Comparison of ENCODE assay signal across 17 cellular contexts in the genomic region with DNA sequence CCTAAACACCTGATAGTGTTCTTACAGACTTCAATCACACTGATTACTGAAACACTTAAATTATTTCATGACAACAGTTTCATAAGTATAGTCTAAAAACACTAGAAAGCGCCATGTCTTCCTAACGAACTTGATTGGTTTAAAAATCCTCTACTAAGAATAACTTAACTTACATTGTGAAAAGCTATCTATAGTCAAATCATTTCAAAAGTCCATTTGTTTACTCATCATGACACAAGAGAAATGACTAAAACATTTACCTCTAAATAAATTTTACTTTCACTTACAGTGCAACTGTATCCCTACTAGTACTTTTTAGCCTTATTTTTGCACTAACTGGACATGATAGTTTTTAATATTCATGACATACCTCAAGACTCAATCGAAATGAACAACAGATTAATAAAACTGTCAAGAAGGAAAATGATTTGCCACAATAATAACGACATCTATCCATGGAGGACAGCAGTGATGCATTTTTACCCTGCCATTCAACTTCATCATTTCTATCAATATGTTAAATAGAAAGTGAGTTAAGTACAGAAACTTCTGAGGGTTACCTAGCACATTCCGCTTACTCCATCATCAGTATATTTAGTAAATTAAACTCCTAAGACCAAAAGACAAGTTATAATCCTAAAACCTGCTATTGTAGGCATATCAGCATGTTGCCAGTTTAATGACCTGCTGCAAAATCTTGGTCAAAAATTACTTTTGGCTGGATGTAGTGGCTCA. TPM values are rescaled to one million over a fixed set of nuclear protein-coding genes. Genes with fewer than 3 reads are reported as not detected.
DNase-seq lines count a peak whose midpoint lies in the region; ATAC-seq and TF ChIP-seq lines count a peak whose summit lies in the region.
"Had no signal": no experiment of that assay in that cellular context is flagged by ENCODE, and none has a peak within 500 bp of the region (broad histone marks: within the 10 kb centered on the region; RNA-seq: fewer than 3 reads in every experiment).

No MANE protein-coding gene starts in this region.

- POLR2A ChIA-PET in activated CD8-positive, alpha-beta T cell treated with anti-CD3 and anti-CD28 coated beads for 36 hours (lab: Charles Lee) = interaction anchor here (0.6 kb wide), 1 partner anchor 26 kb away, joined by 3 read pairs; no protein-coding TSS in a partner anchor
- POLR2A ChIA-PET in activated CD8-positive, alpha-beta T cell treated with anti-CD3 and anti-CD28 coated beads, Interleukin-2, amount 10 ng/mL, durations not matched to agents 7 days and 5 days (lab: Charles Lee) = no interaction called here

- in situ Hi-C loops in G401 (cut with HindIII; ENCODE audit: low sequenced_read_pairs) = no loop called here

- CTCF ChIA-PET in activated CD8-positive, alpha-beta T cell treated with anti-CD3 and anti-CD28 coated beads for 36 hours (lab: Charles Lee) = interaction anchor here (1.6 kb wide), 1 partner anchor 14 kb away, joined by 3 read pairs; no protein-coding TSS in a partner anchor
- CTCF ChIA-PET in activated CD8-positive, alpha-beta T cell treated with anti-CD3 and anti-CD28 coated beads, Interleukin-2, amount 10 ng/mL, durations not matched to agents 7 days and 5 days (lab: Charles Lee) = interaction anchor here (0.6 to 1.0 kb wide), 2 partner anchors 14 to 190 kb away, joined by 3 read pairs; no protein-coding TSS in a partner anchor

- no peaks in the 10 kb centered on the region for H3K27me3 Mint-ChIP-seq in activated CD8-positive, alpha-beta T cell treated with anti-CD3 and anti-CD28 coated beads for 36 hours
- H3K27me3 Mint-ChIP-seq in activated CD8-positive, alpha-beta T cell treated with anti-CD3 and anti-CD28 coated beads, Interleukin-2, amount 10 ng/mL, durations not matched to agents 7 days and 5 days (ENCODE audit: low read depth) = no peaks in the 10 kb centered on the region
- H3K27me3 Mint-ChIP-seq in activated naive CD8-positive, alpha-beta T cell treated with anti-CD3 and anti-CD28 coated beads for 36 hours = no peaks in the 10 kb centered on the region
- H3K27me3 Mint-ChIP-seq in nephron progenitor cell (ENCODE audit: low read depth, poor library complexity) = no peaks in the 10 kb centered on the region

- H3K4me3 Mint-ChIP-seq in activated CD8-positive, alpha-beta T cell treated with anti-CD3 and anti-CD28 coated beads for 36 hours = no peak overlapping the region
- H3K4me3 Mint-ChIP-seq in activated CD8-positive, alpha-beta T cell treated with anti-CD3 and anti-CD28 coated beads, Interleukin-2, amount 10 ng/mL, durations not matched to agents 7 days and 5 days = no peak overlapping the region
- H3K4me3 Mint-ChIP-seq in activated naive CD8-positive, alpha-beta T cell treated with anti-CD3 and anti-CD28 coated beads for 36 hours = no peak overlapping the region
- no peak overlapping the region for H3K4me3 Mint-ChIP-seq in nephron progenitor cell

- H3K4me1 Mint-ChIP-seq in activated CD8-positive, alpha-beta T cell treated with anti-CD3 and anti-CD28 coated beads for 36 hours (ENCODE audit: low read depth) = peaks cover 7% of the 10 kb centered on the region
- H3K4me1 Mint-ChIP-seq in activated CD8-positive, alpha-beta T cell treated with anti-CD3 and anti-CD28 coated beads, Interleukin-2, amount 10 ng/mL, durations not matched to agents 7 days and 5 days (ENCODE audit: low read depth) = peaks cover 3% of the 10 kb centered on the region
- peaks cover 4% of the 10 kb centered on the region for H3K4me1 Mint-ChIP-seq in activated naive CD8-positive, alpha-beta T cell treated with anti-CD3 and anti-CD28 coated beads for 36 hours
- no peaks in the 10 kb centered on the region for H3K4me1 Mint-ChIP-seq in nephron progenitor cell

- no peak overlapping the region for H3K4me3 ChIP-seq in foreskin fibroblast (ENCODE audit: low read depth in 1 of 2, low read length in 2 of 2)
- H3K4me3 ChIP-seq: A549, body of pancreas, gastrocnemius medialis, SJCRH30, thyroid gland had no signal

- H3K27ac Mint-ChIP-seq in activated CD8-positive, alpha-beta T cell treated with anti-CD3 and anti-CD28 coated beads for 36 hours = peak overlapping the region; percentile 42
- no peak overlapping the region for H3K27ac Mint-ChIP-seq in activated CD8-positive, alpha-beta T cell treated with anti-CD3 and anti-CD28 coated beads, Interleukin-2, amount 10 ng/mL, durations not matched to agents 7 days and 5 days
- H3K27ac Mint-ChIP-seq in activated naive CD8-positive, alpha-beta T cell treated with anti-CD3 and anti-CD28 coated beads for 36 hours = peak overlapping the region; percentile 25
- H3K27ac Mint-ChIP-seq in nephron progenitor cell = no peak overlapping the region

- DNase-seq in activated CD8-positive, alpha-beta T cell treated with anti-CD3 and anti-CD28 coated beads for 36 hours = no peak
- no peak for DNase-seq in activated CD8-positive, alpha-beta T cell treated with anti-CD3 and anti-CD28 coated beads, Interleukin-2, amount 10 ng/mL, durations not matched to agents 7 days and 5 days
- no peak for DNase-seq in activated naive CD8-positive, alpha-beta T cell treated with anti-CD3 and anti-CD28 coated beads for 36 hours
- no peak for DNase-seq in foreskin fibroblast
- no peak for DNase-seq in G401 (ENCODE audit: low spot score)
- no peak for DNase-seq in nephron progenitor cell
- DNase-seq: body of pancreas; effector memory CD4-positive, alpha-beta T cell; gastrocnemius medialis; NCI-H2081 treated with DMSO at 0.1 percent for 48 hours; NK-92 treated with Interleukin-12 subunit alpha and Interleukin-12 subunit beta, amount 100 ng/mL, for 24 hours; SJCRH30; stimulated activated CD4-positive, alpha-beta T cell treated with anti-CD3 and anti-CD28 coated beads, Interleukin-12 subunit alpha, Interleukin-12 subunit beta, amount 100 ng/mL, for 4 hours; thyroid gland had no signal

- intact Hi-C loops in activated CD8-positive, alpha-beta T cell treated with anti-CD3 and anti-CD28 coated beads for 36 hours (cut with micrococcal nuclease) = no loop called here

- TF ChIP-seq CTCF in activated CD8-positive, alpha-beta T cell treated with anti-CD3 and anti-CD28 coated beads for 36 hours (IDR thresholded peaks at IDR 0.05) = no peak
- TF ChIP-seq CTCF in foreskin fibroblast (IDR thresholded peaks at IDR 0.05; ENCODE audit: low read depth, low read length) (no peak), nephron progenitor cell (IDR thresholded peaks at IDR 0.05) (no peak)

- ATAC-seq in activated CD8-positive, alpha-beta T cell treated with anti-CD3 and anti-CD28 coated beads for 36 hours = peak; percentile 20
- no peak for ATAC-seq in activated CD8-positive, alpha-beta T cell treated with anti-CD3 and anti-CD28 coated beads, Interleukin-2, amount 10 ng/mL, durations not matched to agents 7 days and 5 days
- ATAC-seq in GM19351 (IDR thresholded peaks at IDR 0.05; ENCODE audit: unreplicated experiment) = peak; percentile 78
- peak; percentile 78 for ATAC-seq in HG03039 (IDR thresholded peaks at IDR 0.05; ENCODE audit: unreplicated experiment)
- ATAC-seq: A549, body of pancreas, gastrocnemius medialis had no signal

- no peaks in the 10 kb centered on the region for H3K9me3 Mint-ChIP-seq in activated CD8-positive, alpha-beta T cell treated with anti-CD3 and anti-CD28 coated beads for 36 hours
- no peaks in the 10 kb centered on the region for H3K9me3 Mint-ChIP-seq in activated CD8-positive, alpha-beta T cell treated with anti-CD3 and anti-CD28 coated beads, Interleukin-2, amount 10 ng/mL, durations not matched to agents 7 days and 5 days (ENCODE audit: insufficient read depth)
- no peaks in the 10 kb centered on the region for H3K9me3 Mint-ChIP-seq in activated naive CD8-positive, alpha-beta T cell treated with anti-CD3 and anti-CD28 coated beads for 36 hours
- H3K9me3 Mint-ChIP-seq in nephron progenitor cell = no peaks in the 10 kb centered on the region

- peaks cover 51% of the 10 kb centered on the region for H3K36me3 Mint-ChIP-seq in activated CD8-positive, alpha-beta T cell treated with anti-CD3 and anti-CD28 coated beads for 36 hours (ENCODE audit: low read depth)
- peaks cover 55% of the 10 kb centered on the region for H3K36me3 Mint-ChIP-seq in activated CD8-positive, alpha-beta T cell treated with anti-CD3 and anti-CD28 coated beads, Interleukin-2, amount 10 ng/mL, durations not matched to agents 7 days and 5 days (ENCODE audit: low read depth)
- H3K36me3 Mint-ChIP-seq in activated naive CD8-positive, alpha-beta T cell treated with anti-CD3 and anti-CD28 coated beads for 36 hours = peaks cover 45% of the 10 kb centered on the region
- H3K36me3 Mint-ChIP-seq in nephron progenitor cell (ENCODE audit: low read depth) = peaks cover 81% of the 10 kb centered on the region

RNA-seq across cellular contexts. Expression of a gene that starts 38.4 kb away (rescaled TPM):
- total RNA-seq in activated CD8-positive, alpha-beta T cell treated with anti-CD3 and anti-CD28 coated beads for 36 hours = 10 to 100 TPM; 42.4 to 45.3 TPM
- 10 to 100 TPM; 30.4 to 33.4 TPM for total RNA-seq in activated CD8-positive, alpha-beta T cell treated with anti-CD3 and anti-CD28 coated beads, Interleukin-2, amount 10 ng/mL, durations not matched to agents 7 days and 5 days
- total RNA-seq in activated naive CD8-positive, alpha-beta T cell treated with anti-CD3 and anti-CD28 coated beads for 36 hours = 10 to 100 TPM; 52.2 to 62.2 TPM
- 33.7 and 41.1 TPM in 2 replicates for total RNA-seq in G401 (2014; rRNA removed; shearing (Covaris generic))

Comparison
In these comparisons a context has a peak if more than half of its experiments do, and no peak if none do; other contexts are left out.
1. H3K27ac Mint-ChIP-seq: peak in activated CD8-positive, alpha-beta T cell treated with anti-CD3 and anti-CD28 coated beads for 36 hours (single experiment) and activated naive CD8-positive, alpha-beta T cell treated with anti-CD3 and anti-CD28 coated beads for 36 hours (single experiment); none in activated CD8-positive, alpha-beta T cell treated with anti-CD3 and anti-CD28 coated beads, Interleukin-2, amount 10 ng/mL, durations not matched to agents 7 days and 5 days (single experiment) and nephron progenitor cell (single experiment).